ENCODE assay signal across 5 cellular contexts in genomic region chr12:23931176-23931575, GRCh38. TPM values are rescaled to one million over a fixed set of nuclear protein-coding genes. Genes with fewer than 3 reads are reported as not detected.
"Had no signal": no experiment of that assay in that cellular context is flagged by ENCODE, and none has a peak within 500 bp of the region (broad histone marks: within the 10 kb centered on the region; RNA-seq: fewer than 3 reads in every experiment).

No MANE protein-coding gene starts in this region.

- DNase-seq: IMR-90, KBM-7, KG1 had no signal

- H3K27ac ChIP-seq: HL-60 had no signal

RNA-seq across cellular contexts. Expression of gene SOX5, which starts 18.3 kb away (rescaled TPM):
- total RNA-seq: HT-29 had no signal
